1 cellular context compared by ENCODE assay signal in the genomic region with DNA sequence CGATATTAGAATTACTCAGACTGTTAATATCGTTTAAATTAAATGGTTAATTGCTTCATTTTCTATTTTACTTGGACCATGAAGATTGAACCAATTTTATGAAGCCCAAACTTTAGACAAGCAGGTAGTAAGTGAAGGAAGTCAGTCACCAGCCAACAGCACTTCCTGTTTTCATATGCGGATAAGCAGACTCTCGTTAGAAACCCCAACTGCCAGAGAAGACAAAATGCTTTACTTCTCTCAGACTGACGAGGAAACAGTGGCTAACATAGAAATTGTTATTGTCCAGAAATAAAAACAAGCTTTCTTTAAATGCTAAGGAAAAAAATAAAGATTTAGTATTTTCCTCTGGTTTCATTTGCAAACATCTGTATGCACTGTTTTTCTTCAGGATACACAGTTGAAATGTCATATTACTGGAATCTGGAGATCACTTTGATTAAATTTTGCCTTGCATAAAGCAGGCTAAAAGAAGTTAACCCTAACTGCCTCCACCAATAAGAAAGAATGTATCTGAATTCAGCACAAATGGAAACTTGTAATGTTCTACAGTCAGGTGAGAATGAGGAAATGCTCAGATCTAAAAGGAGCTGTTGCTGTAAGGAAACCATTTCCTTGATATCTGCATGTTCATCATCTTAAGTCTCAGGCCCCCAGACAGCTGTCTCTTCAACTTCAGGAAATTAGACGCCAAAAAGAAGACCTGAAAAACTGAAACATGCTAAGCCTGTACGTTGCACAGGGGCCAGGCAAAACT.
TF ChIP-seq lines count a peak whose summit lies in the region.

No MANE protein-coding gene starts in this region.

TF ChIP-seq in H1, 55 proteins besides CTCF, POLR2A, EP300 and RAD21 (continued from another document):
- TF ChIP-seq, protein P1, sequence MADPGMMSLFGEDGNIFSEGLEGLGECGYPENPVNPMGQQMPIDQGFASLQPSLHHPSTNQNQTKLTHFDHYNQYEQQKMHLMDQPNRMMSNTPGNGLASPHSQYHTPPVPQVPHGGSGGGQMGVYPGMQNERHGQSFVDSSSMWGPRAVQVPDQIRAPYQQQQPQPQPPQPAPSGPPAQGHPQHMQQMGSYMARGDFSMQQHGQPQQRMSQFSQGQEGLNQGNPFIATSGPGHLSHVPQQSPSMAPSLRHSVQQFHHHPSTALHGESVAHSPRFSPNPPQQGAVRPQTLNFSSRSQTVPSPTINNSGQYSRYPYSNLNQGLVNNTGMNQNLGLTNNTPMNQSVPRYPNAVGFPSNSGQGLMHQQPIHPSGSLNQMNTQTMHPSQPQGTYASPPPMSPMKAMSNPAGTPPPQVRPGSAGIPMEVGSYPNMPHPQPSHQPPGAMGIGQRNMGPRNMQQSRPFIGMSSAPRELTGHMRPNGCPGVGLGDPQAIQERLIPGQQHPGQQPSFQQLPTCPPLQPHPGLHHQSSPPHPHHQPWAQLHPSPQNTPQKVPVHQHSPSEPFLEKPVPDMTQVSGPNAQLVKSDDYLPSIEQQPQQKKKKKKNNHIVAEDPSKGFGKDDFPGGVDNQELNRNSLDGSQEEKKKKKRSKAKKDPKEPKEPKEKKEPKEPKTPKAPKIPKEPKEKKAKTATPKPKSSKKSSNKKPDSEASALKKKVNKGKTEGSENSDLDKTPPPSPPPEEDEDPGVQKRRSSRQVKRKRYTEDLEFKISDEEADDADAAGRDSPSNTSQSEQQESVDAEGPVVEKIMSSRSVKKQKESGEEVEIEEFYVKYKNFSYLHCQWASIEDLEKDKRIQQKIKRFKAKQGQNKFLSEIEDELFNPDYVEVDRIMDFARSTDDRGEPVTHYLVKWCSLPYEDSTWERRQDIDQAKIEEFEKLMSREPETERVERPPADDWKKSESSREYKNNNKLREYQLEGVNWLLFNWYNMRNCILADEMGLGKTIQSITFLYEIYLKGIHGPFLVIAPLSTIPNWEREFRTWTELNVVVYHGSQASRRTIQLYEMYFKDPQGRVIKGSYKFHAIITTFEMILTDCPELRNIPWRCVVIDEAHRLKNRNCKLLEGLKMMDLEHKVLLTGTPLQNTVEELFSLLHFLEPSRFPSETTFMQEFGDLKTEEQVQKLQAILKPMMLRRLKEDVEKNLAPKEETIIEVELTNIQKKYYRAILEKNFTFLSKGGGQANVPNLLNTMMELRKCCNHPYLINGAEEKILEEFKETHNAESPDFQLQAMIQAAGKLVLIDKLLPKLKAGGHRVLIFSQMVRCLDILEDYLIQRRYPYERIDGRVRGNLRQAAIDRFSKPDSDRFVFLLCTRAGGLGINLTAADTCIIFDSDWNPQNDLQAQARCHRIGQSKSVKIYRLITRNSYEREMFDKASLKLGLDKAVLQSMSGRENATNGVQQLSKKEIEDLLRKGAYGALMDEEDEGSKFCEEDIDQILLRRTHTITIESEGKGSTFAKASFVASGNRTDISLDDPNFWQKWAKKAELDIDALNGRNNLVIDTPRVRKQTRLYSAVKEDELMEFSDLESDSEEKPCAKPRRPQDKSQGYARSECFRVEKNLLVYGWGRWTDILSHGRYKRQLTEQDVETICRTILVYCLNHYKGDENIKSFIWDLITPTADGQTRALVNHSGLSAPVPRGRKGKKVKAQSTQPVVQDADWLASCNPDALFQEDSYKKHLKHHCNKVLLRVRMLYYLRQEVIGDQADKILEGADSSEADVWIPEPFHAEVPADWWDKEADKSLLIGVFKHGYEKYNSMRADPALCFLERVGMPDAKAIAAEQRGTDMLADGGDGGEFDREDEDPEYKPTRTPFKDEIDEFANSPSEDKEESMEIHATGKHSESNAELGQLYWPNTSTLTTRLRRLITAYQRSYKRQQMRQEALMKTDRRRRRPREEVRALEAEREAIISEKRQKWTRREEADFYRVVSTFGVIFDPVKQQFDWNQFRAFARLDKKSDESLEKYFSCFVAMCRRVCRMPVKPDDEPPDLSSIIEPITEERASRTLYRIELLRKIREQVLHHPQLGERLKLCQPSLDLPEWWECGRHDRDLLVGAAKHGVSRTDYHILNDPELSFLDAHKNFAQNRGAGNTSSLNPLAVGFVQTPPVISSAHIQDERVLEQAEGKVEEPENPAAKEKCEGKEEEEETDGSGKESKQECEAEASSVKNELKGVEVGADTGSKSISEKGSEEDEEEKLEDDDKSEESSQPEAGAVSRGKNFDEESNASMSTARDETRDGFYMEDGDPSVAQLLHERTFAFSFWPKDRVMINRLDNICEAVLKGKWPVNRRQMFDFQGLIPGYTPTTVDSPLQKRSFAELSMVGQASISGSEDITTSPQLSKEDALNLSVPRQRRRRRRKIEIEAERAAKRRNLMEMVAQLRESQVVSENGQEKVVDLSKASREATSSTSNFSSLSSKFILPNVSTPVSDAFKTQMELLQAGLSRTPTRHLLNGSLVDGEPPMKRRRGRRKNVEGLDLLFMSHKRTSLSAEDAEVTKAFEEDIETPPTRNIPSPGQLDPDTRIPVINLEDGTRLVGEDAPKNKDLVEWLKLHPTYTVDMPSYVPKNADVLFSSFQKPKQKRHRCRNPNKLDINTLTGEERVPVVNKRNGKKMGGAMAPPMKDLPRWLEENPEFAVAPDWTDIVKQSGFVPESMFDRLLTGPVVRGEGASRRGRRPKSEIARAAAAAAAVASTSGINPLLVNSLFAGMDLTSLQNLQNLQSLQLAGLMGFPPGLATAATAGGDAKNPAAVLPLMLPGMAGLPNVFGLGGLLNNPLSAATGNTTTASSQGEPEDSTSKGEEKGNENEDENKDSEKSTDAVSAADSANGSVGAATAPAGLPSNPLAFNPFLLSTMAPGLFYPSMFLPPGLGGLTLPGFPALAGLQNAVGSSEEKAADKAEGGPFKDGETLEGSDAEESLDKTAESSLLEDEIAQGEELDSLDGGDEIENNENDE (IDR thresholded peaks at IDR 0.05; ENCODE audit: insufficient replicate concordance, low read length) = no peak
- no peak for TF ChIP-seq CHD1 (IDR thresholded peaks at IDR 0.05; ENCODE audit: low read depth, low read length)
- no peak for TF ChIP-seq CBX5 (IDR thresholded peaks at IDR 0.05; ENCODE audit: low read depth, low read length)
- no peak for TF ChIP-seq TAF7 (optimal IDR thresholded peaks at IDR 0.05; ENCODE audit: borderline replicate concordance, low read depth, low read length)
- no peak for TF ChIP-seq CREB1 (IDR thresholded peaks at IDR 0.05)
- no peak for TF ChIP-seq YY1 (IDR thresholded peaks at IDR 0.05; ENCODE audit: low read depth, low read length)
- no peak for TF ChIP-seq SIRT6 (IDR thresholded peaks at IDR 0.05; ENCODE audit: low read length)
- no peak for TF ChIP-seq PHF8 (conservative IDR thresholded peaks at IDR 0.05; ENCODE audit: low read depth, low read length)
- no peak for TF ChIP-seq TAF1 (IDR thresholded peaks at IDR 0.05; ENCODE audit: low read depth, low read length)
